21 cellular contexts compared by ENCODE assay signal in the genomic region with DNA sequence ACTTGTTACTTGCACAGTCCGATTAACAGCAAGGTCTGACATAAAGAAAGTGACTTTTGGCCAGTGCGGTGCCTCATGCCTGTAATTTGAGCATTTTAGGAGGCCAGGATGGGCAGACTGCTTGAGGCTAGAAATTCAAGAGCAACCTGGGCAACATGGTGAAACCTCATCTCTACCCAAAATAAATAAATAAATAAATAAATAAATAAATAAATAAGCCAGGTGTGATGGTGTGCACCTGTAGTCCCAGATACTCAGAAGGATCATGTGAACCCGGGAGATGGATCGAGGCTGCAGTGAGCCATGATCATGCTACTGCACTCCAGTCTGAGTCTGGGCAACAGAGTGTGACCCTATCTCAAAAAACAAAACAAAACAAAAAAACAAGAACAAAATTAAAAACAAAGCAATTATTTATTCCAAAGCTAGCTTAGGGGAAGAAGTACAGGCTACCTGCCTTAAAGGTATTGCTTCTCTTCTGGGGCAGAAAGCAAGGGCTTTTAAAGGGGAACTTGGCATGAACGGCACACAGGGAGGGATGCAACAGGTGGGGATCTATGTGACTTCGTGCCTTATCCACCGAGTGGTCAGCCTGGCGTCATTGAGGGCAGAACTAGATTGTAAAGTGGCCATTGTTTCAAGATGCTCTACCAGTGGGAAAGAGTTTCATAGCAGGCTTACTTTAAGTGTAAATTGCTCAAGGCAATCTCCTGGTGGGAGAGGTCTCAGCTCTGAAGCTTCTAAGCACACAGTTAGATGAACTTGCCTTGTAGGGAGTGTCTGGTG.
DNase-seq lines count a peak whose midpoint lies in the region; ATAC-seq, FAIRE-seq and TF ChIP-seq lines count a peak whose summit lies in the region.
"Had no signal": no experiment of that assay in that cellular context is flagged by ENCODE, and none has a peak within 500 bp of the region (broad histone marks: within the 10 kb centered on the region; RNA-seq: fewer than 3 reads in every experiment).

No MANE protein-coding gene starts in this region.

- H3K4ac ChIP-seq in mesendoderm (ENCODE audit: low read depth, low read length): no peak overlapping the region

- H3K9me2 ChIP-seq in Loucy (replicated peaks; ENCODE audit: low read depth, low read length): no peaks in the 10 kb centered on the region

- H3K79me1 ChIP-seq in mesendoderm (ENCODE audit: low read length): no peaks in the 10 kb centered on the region

- H3K18ac ChIP-seq in mesendoderm (ENCODE audit: low read length): no peak overlapping the region

- H3K4me3 Mint-ChIP-seq in Calu3 (ENCODE audit: low read depth, unreplicated experiment): no peak overlapping the region
- H3K4me3 Mint-ChIP-seq: B cell, CD14-positive monocyte had no signal

- no peak for DNase-seq in Calu3
- DNase-seq in bronchial epithelial cell (ENCODE audit: low read depth): no peak
- peak; percentile 46 for DNase-seq in mesendoderm
- DNase-seq in NCI-H1048 (lab: John Stamatoyannopoulos, UW): no peak
- DNase-seq in activated CD4-positive, CD25-positive, alpha-beta regulatory T cell treated with anti-CD3 and anti-CD28 coated beads, Interleukin-2, amount 50 U/mL, for 72 hours: no peak
- DNase-seq: DMS79, GOT3, MV-4-11, NCI-H187 treated with DMSO at 0.1 percent for 48 hours, NCI-H2107, NCI-H2227 treated with DMSO at 0.1 percent for 48 hours, NCI-H748 treated with DMSO at 0.1 percent for 48 hours, SIG-M5 had no signal

- H3K23ac ChIP-seq in mesendoderm (ENCODE audit: low read length): no peak overlapping the region

- H3K9me3 Mint-ChIP-seq in Calu3 (ENCODE audit: low read depth, unreplicated experiment): no peaks in the 10 kb centered on the region

- TF ChIP-seq CTCF in Calu3 (IDR thresholded peaks at IDR 0.05; ENCODE audit: unreplicated experiment) (no peak), Loucy (conservative IDR thresholded peaks at IDR 0.05; ENCODE audit: low read length) (no peak), bronchial epithelial cell (IDR thresholded peaks at IDR 0.05; ENCODE audit: insufficient read depth, low read length, severe bottlenecking) (no peak)

- no peak overlapping the region for H2AK5ac ChIP-seq in mesendoderm (ENCODE audit: low read length)

- no peaks in the 10 kb centered on the region for H3K36me3 Mint-ChIP-seq in Calu3 (ENCODE audit: insufficient read depth, unreplicated experiment)
- H3K36me3 Mint-ChIP-seq: CD14-positive monocyte had no signal

- no peak for ATAC-seq in GM21737 (IDR thresholded peaks at IDR 0.05; ENCODE audit: unreplicated experiment)
- ATAC-seq: Panc1, SK-N-SH treated with all-trans-retinoic acid at 6 μM for 48 hours had no signal

- peak overlapping the region; percentile 14 for H3K27ac Mint-ChIP-seq in Calu3 (ENCODE audit: unreplicated experiment)
- H3K27ac Mint-ChIP-seq: B cell, CD14-positive monocyte had no signal

- H3K56ac ChIP-seq in mesendoderm (ENCODE audit: low read length): no peak overlapping the region

- no peaks in the 10 kb centered on the region for H3K9me3 ChIP-seq in Loucy (ENCODE audit: insufficient read depth, low read depth, low read length)

- H3K27ac ChIP-seq in mesendoderm (ENCODE audit: low read depth, low read length): no peak overlapping the region
- H3K27ac ChIP-seq: KMS-11 had no signal

- H4K5ac ChIP-seq in mesendoderm (ENCODE audit: low read length): no peak overlapping the region

- H2BK120ac ChIP-seq in mesendoderm (ENCODE audit: low read depth, low read length): no peak overlapping the region

- no peaks in the 10 kb centered on the region for H3F3A ChIP-seq in Loucy (ENCODE audit: low read depth)

- H3K36me3 ChIP-seq in Loucy (ENCODE audit: insufficient read depth, low read length) (no peaks in the 10 kb centered on the region), bronchial epithelial cell (ENCODE audit: control insufficient read depth, insufficient read depth, low read length) (no peaks in the 10 kb centered on the region), mesendoderm (ENCODE audit: control insufficient read depth, insufficient read depth, low read length) (no peaks in the 10 kb centered on the region)

- no peaks in the 10 kb centered on the region for H3K79me2 ChIP-seq in Loucy (ENCODE audit: insufficient read depth, low read length)
- H3K79me2 ChIP-seq in mesendoderm (ENCODE audit: control insufficient read depth, insufficient read depth, low read length): no peaks in the 10 kb centered on the region

- no peak overlapping the region for H3K9ac ChIP-seq in Loucy (ENCODE audit: low read depth, low read length, poor library complexity, severe bottlenecking)
- no peak overlapping the region for H3K9ac ChIP-seq in mesendoderm (ENCODE audit: low read length)
- H3K9ac ChIP-seq: KMS-11 had no signal

- no peak overlapping the region for H3K4me3 ChIP-seq in Loucy (ENCODE audit: low read length, poor library complexity, severe bottlenecking)
- no peak overlapping the region for H3K4me3 ChIP-seq in bronchial epithelial cell (ENCODE audit: low read depth, low read length)
- no peak overlapping the region for H3K4me3 ChIP-seq in mesendoderm (ENCODE audit: low read length)

- no TSS peak for BruUV-seq in Calu3 (replicated peaks; lab: Mats Ljungman, UMichigan)

- peak overlapping the region; percentile 73; the same call in 1 of the 2 replicates for H2AFZ ChIP-seq in Loucy (ENCODE audit: low read length)

- no peak overlapping the region for H2BK15ac ChIP-seq in mesendoderm (replicated peaks; ENCODE audit: low read depth)

- intact Hi-C loops in Calu3 (cut with micrococcal nuclease; ENCODE audit: unreplicated experiment): loop anchor here (1.0 to 5.0 kb wide), 2 partner anchors 234 to 318 kb away; no protein-coding TSS in a partner anchor

- no peak overlapping the region for H3K4me2 ChIP-seq in Loucy (ENCODE audit: low read depth, low read length, poor library complexity, severe bottlenecking)
- H3K4me2 ChIP-seq in mesendoderm (ENCODE audit: low read length): no peak overlapping the region
- H3K4me2 ChIP-seq: KMS-11 had no signal

- no peak overlapping the region for H4K8ac ChIP-seq in mesendoderm (ENCODE audit: low read depth, low read length)

- CTCF ChIA-PET in Calu3 (lab: Charles Lee): no interaction called here

- no peaks in the 10 kb centered on the region for H3K27me3 ChIP-seq in Loucy (ENCODE audit: insufficient read depth, low read length, poor library complexity, severe bottlenecking)
- H3K27me3 ChIP-seq in bronchial epithelial cell (ENCODE audit: control insufficient read depth, insufficient read depth, low read length): no peaks in the 10 kb centered on the region
- H3K27me3 ChIP-seq in mesendoderm (ENCODE audit: insufficient read depth, low read length, poor library complexity): no peaks in the 10 kb centered on the region

- H3K4me1 ChIP-seq in Loucy (ENCODE audit: insufficient read depth, low read length, poor library complexity, severe bottlenecking): peaks cover 9% of the 10 kb centered on the region
- no peaks in the 10 kb centered on the region for H3K4me1 ChIP-seq in mesendoderm (ENCODE audit: control insufficient read depth, low read depth, low read length)

- H3K4me1 Mint-ChIP-seq in Calu3 (ENCODE audit: low read depth, unreplicated experiment): peaks cover 22% of the 10 kb centered on the region
- H3K4me1 Mint-ChIP-seq: B cell, CD14-positive monocyte had no signal

- WGBS in mesendoderm (ENCODE audit: extremely low coverage, insufficient coverage, low lambda C conversion rate): no CpG with 5 or more reads among the region's 8 CpGs

- FAIRE-seq in bronchial epithelial cell (lab: Jason Lieb, UNC): peak; percentile 60
- FAIRE-seq: A204.1 had no signal

- no peak overlapping the region for H2BK5ac ChIP-seq in mesendoderm (ENCODE audit: low read length)

- H3K27me3 Mint-ChIP-seq in Calu3 (ENCODE audit: unreplicated experiment): no peaks in the 10 kb centered on the region

- no peaks in the 10 kb centered on the region for H4K20me1 ChIP-seq in Loucy (ENCODE audit: insufficient read depth, low read length, poor library complexity, severe bottlenecking)
